ENCODE assay signal across 1 cellular context in the genomic region with DNA sequence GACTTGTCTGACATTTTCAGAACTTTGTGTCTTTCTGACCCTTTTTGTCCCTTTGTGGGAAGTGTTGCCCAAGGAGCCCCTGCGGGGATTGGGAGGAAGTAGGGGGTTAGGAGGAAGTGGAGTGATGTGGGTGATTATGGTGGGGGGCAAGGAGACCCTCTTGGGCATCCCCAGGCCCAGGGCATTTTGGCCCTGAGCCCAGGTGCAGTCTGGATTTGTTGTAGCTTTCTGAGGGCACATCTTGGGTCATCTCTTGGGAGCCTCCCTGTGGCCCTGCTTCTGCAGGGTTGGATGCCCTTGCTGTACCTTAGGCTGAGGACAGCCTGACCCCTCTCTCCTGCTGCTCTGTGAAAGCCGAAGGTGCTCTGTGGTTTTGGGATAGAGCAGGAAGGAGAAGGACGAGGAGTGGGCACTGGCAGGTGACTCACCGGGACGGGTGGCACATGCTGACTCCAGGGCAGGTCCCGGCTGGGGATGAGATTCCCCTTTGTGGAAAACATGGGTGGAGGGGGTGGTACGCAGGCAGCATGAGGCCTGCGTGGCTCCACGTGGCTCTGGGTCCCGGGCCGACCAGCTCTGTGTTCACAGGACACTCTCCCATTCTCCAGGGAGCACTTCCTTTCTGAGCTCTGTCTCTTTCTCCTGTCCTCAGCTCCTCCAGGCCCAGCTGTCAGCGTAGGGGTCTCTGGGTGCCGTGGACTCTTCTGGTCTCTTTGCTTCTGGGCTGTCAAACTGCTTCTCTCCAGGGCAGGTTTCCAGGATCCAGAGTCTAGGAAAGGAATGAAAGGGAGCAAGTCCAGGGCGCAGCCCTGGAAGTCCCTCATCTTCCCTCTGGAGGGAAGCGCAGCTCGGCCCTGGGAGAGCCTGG.
TF ChIP-seq lines count a peak whose summit lies in the region.

No MANE protein-coding gene starts in this region.

TF ChIP-seq in IMR-90, 13 proteins besides CTCF, POLR2A, EP300 and RAD21:
- TF ChIP-seq RCOR1 (IDR thresholded peaks at IDR 0.05; ENCODE audit: insufficient replicate concordance, low read length) = no peak
- TF ChIP-seq CHD1 (IDR thresholded peaks at IDR 0.05; ENCODE audit: low read depth, low read length) = no peak
- TF ChIP-seq MXI1 (IDR thresholded peaks at IDR 0.05; ENCODE audit: borderline replicate concordance, low read depth, low read length) = no peak
- TF ChIP-seq FOS (IDR thresholded peaks at IDR 0.05; ENCODE audit: low read depth, low read length) = no peak
- TF ChIP-seq RFX5 (IDR thresholded peaks at IDR 0.05; ENCODE audit: low read depth, low read length) = no peak
- no peak for TF ChIP-seq CEBPB (IDR thresholded peaks at IDR 0.05; ENCODE audit: low read depth, low read length)
- no peak for TF ChIP-seq SMC3 (IDR thresholded peaks at IDR 0.05; ENCODE audit: low read depth, low read length)
- TF ChIP-seq, protein P1, sequence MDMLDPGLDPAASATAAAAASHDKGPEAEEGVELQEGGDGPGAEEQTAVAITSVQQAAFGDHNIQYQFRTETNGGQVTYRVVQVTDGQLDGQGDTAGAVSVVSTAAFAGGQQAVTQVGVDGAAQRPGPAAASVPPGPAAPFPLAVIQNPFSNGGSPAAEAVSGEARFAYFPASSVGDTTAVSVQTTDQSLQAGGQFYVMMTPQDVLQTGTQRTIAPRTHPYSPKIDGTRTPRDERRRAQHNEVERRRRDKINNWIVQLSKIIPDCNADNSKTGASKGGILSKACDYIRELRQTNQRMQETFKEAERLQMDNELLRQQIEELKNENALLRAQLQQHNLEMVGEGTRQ (IDR thresholded peaks at IDR 0.05; ENCODE audit: low read depth, low read length) = no peak
- TF ChIP-seq MAFK (IDR thresholded peaks at IDR 0.05; ENCODE audit: low read depth, low read length) = no peak
